Comparison of ENCODE assay signal across 21 cellular contexts in genomic region chr3:76096036-76096435, GRCh38.
"Had no signal": no experiment of that assay in that cellular context is flagged by ENCODE, and none has a peak within 500 bp of the region (broad histone marks: within the 10 kb centered on the region; RNA-seq: fewer than 3 reads in every experiment).

No MANE protein-coding gene starts in this region.

- H3K36me3 ChIP-seq: adrenal gland, transverse colon had no signal

- H2AFZ ChIP-seq: hepatocyte had no signal

- H3K27ac ChIP-seq: adrenal gland, hepatocyte, transverse colon had no signal

- H3K9me3 ChIP-seq: adrenal gland, transverse colon had no signal

- H3K27me3 ChIP-seq: adrenal gland, hepatocyte, transverse colon had no signal

- H3K4me2 ChIP-seq: hepatocyte, smooth muscle cell had no signal

- ATAC-seq: activated CD8-positive, alpha-beta T cell treated with anti-CD3 and anti-CD28 coated beads, Interleukin-2, amount 10 ng/mL, durations not matched to agents 7 days and 5 days; activated naive CD4-positive, alpha-beta T cell treated with anti-CD3 and anti-CD28 coated beads, Interleukin-2, amount 50 U/mL, for 72 hours; esophagus mucosa; left ventricle myocardium superior; natural killer cell; sciatic nerve; stimulated activated naive B cell treated with anti-CD40 and anti-IgM and Interleukin-4, amounts not matched to agents 10 μg/mL and 1 μg/mL and 100 μg/mL, for 72 hours had no signal

- H3K4me1 ChIP-seq: adrenal gland, transverse colon had no signal

- DNase-seq: activated CD4-positive, alpha-beta T cell treated with anti-CD3 and anti-CD28 coated beads for 1 hour; activated CD4-positive, alpha-beta T cell treated with anti-CD3 and anti-CD28 coated beads, Interleukin-2, amount 50 U/mL, for 1 hour; activated CD8-positive, alpha-beta T cell treated with anti-CD3 and anti-CD28 coated beads, Interleukin-2, amount 10 ng/mL, durations not matched to agents 7 days and 5 days; activated gamma-delta T cell treated with Interleukin-2 at 50 U/mL for 16 hours; adrenal gland; effector memory CD4-positive, alpha-beta T cell; left ventricle myocardium superior; mammary epithelial cell; midbrain; natural killer cell; stimulated activated CD4-positive, alpha-beta T cell treated with anti-CD3 and anti-CD28 coated beads, Interleukin-2, amount 100 ng/mL, for 48 hours; stimulated activated CD8-positive, alpha-beta memory T cell treated with anti-CD3 and anti-CD28 coated beads, Interleukin-4, amount 100 ng/mL, for 48 hours; stimulated activated naive B cell treated with anti-CD40 and anti-IgM and Interleukin-4, amounts not matched to agents 10 μg/mL and 1 μg/mL and 100 μg/mL, for 72 hours; T-helper 1 cell; T-helper 9 cell; transverse colon had no signal

- H3K4me3 ChIP-seq: adrenal gland, hepatocyte, smooth muscle cell, transverse colon had no signal
